ENCODE assay signal across 12 cellular contexts in genomic region chr1:215583185-215583692, GRCh38. TPM values are rescaled to one million over a fixed set of nuclear protein-coding genes. Genes with fewer than 3 reads are reported as not detected.
DNase-seq lines count a peak whose midpoint lies in the region; ATAC-seq and TF ChIP-seq lines count a peak whose summit lies in the region.
"Had no signal": no experiment of that assay in that cellular context is flagged by ENCODE, and none has a peak within 500 bp of the region (broad histone marks: within the 10 kb centered on the region; RNA-seq: fewer than 3 reads in every experiment).

No MANE protein-coding gene starts in this region.

- no peaks in the 10 kb centered on the region for H3K27me3 ChIP-seq in lung (ENCODE audit: control insufficient read depth, insufficient read depth)
- H3K27me3 ChIP-seq: BE2C, cardiac muscle cell, neural progenitor cell had no signal

- ATAC-seq in GM18867 (IDR thresholded peaks at IDR 0.05; ENCODE audit: unreplicated experiment): peak; percentile 68
- ATAC-seq in HG03442 (IDR thresholded peaks at IDR 0.05; ENCODE audit: unreplicated experiment): peak; percentile 60
- ATAC-seq in lung (ENCODE audit: insufficient read depth, low FRiP score): peak; percentile 27

- 77 to 89% methylated on average over 5 of the region's 5 CpGs for WGBS in lung, 2 donors

- peak overlapping the region in 1 of 2 donors; percentile 91 for H3K27ac ChIP-seq in lung (ENCODE audit: low read depth in 1 of 2, low read length in 1 of 2)
- H3K27ac ChIP-seq: cardiac muscle cell, neural progenitor cell had no signal

- DNase-seq in dermis blood vessel endothelial cell: peak; percentile 61
- no peak for DNase-seq in lung (ENCODE audit: low spot score)
- no peak for DNase-seq in NOMO-1 treated with dmso at 0.1 percent for 144 hours (lab: John Stamatoyannopoulos, UW; ENCODE audit: unreplicated experiment)
- DNase-seq in T-helper 1 cell: no peak
- no peak for DNase-seq in NCI-H2196 treated with DMSO at 0.1 percent for 48 hours (lab: John Stamatoyannopoulos, UW; ENCODE audit: unreplicated experiment)
- DNase-seq in NCI-H1092 treated with DMSO at 0.1 percent for 48 hours (lab: John Stamatoyannopoulos, UW): no peak
- DNase-seq: BE2C, NCI-H446 had no signal

- peaks cover 8 to 11% of the 10 kb centered on the region in 2 donors for H3K36me3 ChIP-seq in lung (ENCODE audit: control insufficient read depth in 2 of 2, insufficient read depth in 2 of 2, low read length in 2 of 2)

- H3K9me3 ChIP-seq in lung (ENCODE audit: control insufficient read depth in 2 of 2, insufficient read depth in 1 of 2, low read length in 1 of 2): no peaks in the 10 kb centered on the region
- H3K9me3 ChIP-seq: BE2C had no signal

- H3K4me1 ChIP-seq in lung (ENCODE audit: control insufficient read depth in 2 of 2, insufficient read depth in 2 of 2, low read length in 2 of 2): peaks cover 0 to 4% of the 10 kb centered on the region in 2 donors
- H3K4me1 ChIP-seq: BE2C, neural progenitor cell had no signal

- H3K4me3 ChIP-seq in lung: no peak overlapping the region
- H3K4me3 ChIP-seq: cardiac muscle cell, neural progenitor cell had no signal

- no peak for TF ChIP-seq CTCF in lung (IDR thresholded peaks at IDR 0.05; ENCODE audit: control extremely low read depth, extremely low read depth)

RNA-seq across cellular contexts. Expression of gene KCTD3, which starts 16.1 kb away (rescaled TPM):
- 55.0 and 85.9 TPM in 2 replicates for total RNA-seq in dermis blood vessel endothelial cell
- 10 to 100 TPM; 22.2 to 47.5 TPM for total RNA-seq in lung
- 10 to 100 TPM; 11.6 to 13.9 TPM for polyA plus RNA-seq in lung
